8 cellular contexts compared by ENCODE assay signal in genomic region chr7:75915416-75916156, GRCh38.
DNase-seq lines count a peak whose midpoint lies in the region; ATAC-seq and TF ChIP-seq lines count a peak whose summit lies in the region.

No MANE protein-coding gene starts in this region.

- H3K27ac Mint-ChIP-seq in stimulated activated memory B cell treated with anti-CD40 and anti-IgM and Interleukin-4, amounts not matched to agents 10 μg/mL and 1 μg/mL and 100 μg/mL, for 72 hours: peak overlapping the region; percentile 95

- H3K9me3 ChIP-seq in HEK293 (ENCODE audit: control insufficient read depth, insufficient read depth, low read depth, low read length): no peaks in the 10 kb centered on the region

- ATAC-seq in stimulated activated memory B cell treated with anti-CD40 and anti-IgM and Interleukin-4, amounts not matched to agents 10 μg/mL and 1 μg/mL and 100 μg/mL, for 72 hours: peak; percentile 14
- no peak for ATAC-seq in GM21423 (IDR thresholded peaks at IDR 0.05; ENCODE audit: unreplicated experiment)

- CTCF ChIA-PET in HEK293 (lab: Yijun Ruan, JAX): interaction anchor here (0.6 to 2.0 kb wide), 4 partner anchors 36 to 105 kb away, joined by 3 to 8 read pairs (median 4); no protein-coding TSS in a partner anchor

- no peaks in the 10 kb centered on the region for H3K9me3 Mint-ChIP-seq in stimulated activated memory B cell treated with anti-CD40 and anti-IgM and Interleukin-4, amounts not matched to agents 10 μg/mL and 1 μg/mL and 100 μg/mL, for 72 hours

- H3K4me3 Mint-ChIP-seq in stimulated activated memory B cell treated with anti-CD40 and anti-IgM and Interleukin-4, amounts not matched to agents 10 μg/mL and 1 μg/mL and 100 μg/mL, for 72 hours: peak overlapping the region; percentile 83

- H3K36me3 Mint-ChIP-seq in stimulated activated memory B cell treated with anti-CD40 and anti-IgM and Interleukin-4, amounts not matched to agents 10 μg/mL and 1 μg/mL and 100 μg/mL, for 72 hours: peaks cover 6% of the 10 kb centered on the region

- no peaks in the 10 kb centered on the region for H3K36me3 ChIP-seq in HEK293 (ENCODE audit: control insufficient read depth in 2 of 2, insufficient read depth in 1 of 2, low read length in 2 of 2)

- peak overlapping the region; percentile 50; the same call in 1 of the 2 replicates for H3K27ac ChIP-seq in HEK293 (ENCODE audit: extremely low read depth, low read depth, low read length)

- POLR2A ChIA-PET in HEK293 (lab: Yijun Ruan, JAX): interaction anchor here (0.5 to 2.6 kb wide), 18 partner anchors 9 to 403 kb away, joined by 3 to 9 read pairs (median 3); partner anchors contain the start of gene RHBDD2

- H3K4me3 ChIP-seq in HEK293 (ENCODE audit: low read depth, low read length) (peak overlapping the region; percentile 85), cardiac fibroblast (replicated peaks in 1 of 2; ENCODE audit: low read depth in 2 of 2, low read length in 2 of 2) (peak overlapping the region; percentile 98 to 100)

- 0 out of 2 replicates have a peak, but pooled peaks cover 3% of the 10 kb centered on the region for H3K4me1 ChIP-seq in HEK293 (ENCODE audit: control insufficient read depth, insufficient read depth, low read length)

- DNase-seq in D341Med (ENCODE audit: low spot score) (peak; percentile 46), RPMI8226 (peak; percentile 53), cardiac fibroblast (ENCODE audit: low read depth in 2 of 2) (peak; percentile 32 to 62), left kidney (ENCODE audit: low read depth, low spot score) (peak; percentile 45)
- no peak for DNase-seq in central memory CD4-positive, alpha-beta T cell

- H3K4me1 Mint-ChIP-seq in stimulated activated memory B cell treated with anti-CD40 and anti-IgM and Interleukin-4, amounts not matched to agents 10 μg/mL and 1 μg/mL and 100 μg/mL, for 72 hours: peaks cover 32% of the 10 kb centered on the region

- H3K27me3 Mint-ChIP-seq in stimulated activated memory B cell treated with anti-CD40 and anti-IgM and Interleukin-4, amounts not matched to agents 10 μg/mL and 1 μg/mL and 100 μg/mL, for 72 hours: no peaks in the 10 kb centered on the region

- TF ChIP-seq CTCF in HEK293 (tag by site-specific recombination; IDR thresholded peaks at IDR 0.05) (no peak), cardiac fibroblast (IDR thresholded peaks at IDR 0.05; ENCODE audit: low read depth, low read length) (no peak)

TF ChIP-seq in HEK293, 187 proteins besides CTCF, POLR2A, EP300 and RAD21:
- peak; percentile 58 for TF ChIP-seq PRDM1 (tag by site-specific recombination; IDR thresholded peaks at IDR 0.05)
- no peak for TF ChIP-seq ZNF514 (tag by site-specific recombination; IDR thresholded peaks at IDR 0.05)
- TF ChIP-seq ZNF555 (tag by site-specific recombination; conservative IDR thresholded peaks at IDR 0.05): no peak
- TF ChIP-seq HOXC10 (CRISPR knock-in tag; IDR thresholded peaks at IDR 0.05): no peak
- TF ChIP-seq GLIS2 (tag by site-specific recombination; IDR thresholded peaks at IDR 0.05): peak; percentile 38; the same call in 1 of the 2 replicates
- TF ChIP-seq SCRT2 (tag by site-specific recombination; IDR thresholded peaks at IDR 0.05): peak; percentile 74
- TF ChIP-seq ZNF394 (tag by site-specific recombination; IDR thresholded peaks at IDR 0.05; ENCODE audit: borderline replicate concordance): 0 out of 2 replicates have a peak, but pooled peaks have one; percentile 1
- TF ChIP-seq GLIS1 (tag by site-specific recombination; IDR thresholded peaks at IDR 0.05): peak; percentile 36; the same call in 1 of the 2 replicates
- TF ChIP-seq OVOL3 (tag by site-specific recombination; IDR thresholded peaks at IDR 0.05): no peak
- no peak for TF ChIP-seq ZNF114 (tag by site-specific recombination; IDR thresholded peaks at IDR 0.05)
- 0 out of 2 replicates have a peak, but pooled peaks have one; percentile 1 for TF ChIP-seq ZNF449 (tag by site-specific recombination; IDR thresholded peaks at IDR 0.05)
- peak; percentile 12; the same call in 1 of the 2 replicates for TF ChIP-seq ZBTB10 (tag by site-specific recombination; IDR thresholded peaks at IDR 0.05)
